ENCODE assay signal across 12 cellular contexts in the genomic region with DNA sequence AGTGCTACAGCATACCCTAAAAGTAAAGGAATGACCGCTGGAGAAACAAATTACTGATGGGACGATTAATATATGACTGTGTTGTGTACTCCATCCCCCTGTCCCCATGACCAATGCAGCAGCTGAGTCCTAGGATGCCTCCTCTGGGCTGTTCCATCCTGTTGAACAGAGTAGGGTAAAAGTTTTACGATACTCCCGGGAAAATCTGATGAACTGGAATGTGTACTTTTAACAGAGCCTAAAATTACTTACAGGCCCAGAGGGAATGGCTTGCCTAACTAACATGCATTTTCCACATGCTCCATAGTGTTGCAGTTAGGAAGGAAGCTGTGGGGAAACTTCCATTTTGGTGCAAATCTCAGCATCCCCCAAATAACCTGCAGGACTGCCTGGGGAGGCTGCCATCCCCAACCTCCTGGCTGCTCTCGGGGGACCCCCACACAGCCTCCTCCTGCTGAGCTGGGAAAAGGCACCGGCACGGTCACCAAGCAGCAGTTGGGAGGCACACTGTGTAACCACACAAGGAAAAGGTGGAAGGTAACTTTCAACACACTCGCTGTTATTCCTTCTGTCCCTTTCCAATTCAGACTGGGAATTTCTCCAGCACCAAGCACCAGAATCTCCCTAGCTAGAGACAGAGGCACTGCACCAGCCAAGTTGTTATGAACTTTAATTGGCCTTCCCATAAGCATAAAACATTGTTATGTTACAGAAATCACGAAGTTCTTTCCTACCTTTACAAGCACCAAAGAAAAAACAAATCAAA.
A peak's percentile ranks its signal among the peaks of the same experiment; 100 is the strongest.
DNase-seq lines count a peak whose midpoint lies in the region; ATAC-seq, FAIRE-seq and TF ChIP-seq lines count a peak whose summit lies in the region.
"Had no signal": no experiment of that assay in that cellular context is flagged by ENCODE, and none has a peak within 500 bp of the region (broad histone marks: within the 10 kb centered on the region; RNA-seq: fewer than 3 reads in every experiment).

No MANE protein-coding gene starts in this region.

- H3K79me1 ChIP-seq in trophoblast cell (ENCODE audit: low read length) = peaks cover 16% of the 10 kb centered on the region

- peak overlapping the region; percentile 49 for H2BK5ac ChIP-seq in trophoblast cell (ENCODE audit: low read depth, low read length, poor library complexity)

- no peak for FAIRE-seq in A549 (lab: Jason Lieb, UNC)

- H2AFZ ChIP-seq in trophoblast cell (ENCODE audit: insufficient read depth, low read length, poor library complexity) = no peak overlapping the region

- peak; percentile 36 to 52; a peak in 3 of 6 replicates for ATAC-seq in A549
- no peak for ATAC-seq in GM18519 (IDR thresholded peaks at IDR 0.05; ENCODE audit: low FRiP score, unreplicated experiment)

- no peaks in the 10 kb centered on the region for H3K9me3 ChIP-seq in A549
- H3K9me3 ChIP-seq in ascending aorta = no peaks in the 10 kb centered on the region
- H3K9me3 ChIP-seq in left ventricle myocardium inferior (replicated peaks) = no peaks in the 10 kb centered on the region
- H3K9me3 ChIP-seq in trophoblast cell (ENCODE audit: insufficient read depth, low read depth, low read length) = no peaks in the 10 kb centered on the region

- H3K4ac ChIP-seq in trophoblast cell (ENCODE audit: low read depth, low read length) = no peak overlapping the region

- H3K4me3 ChIP-seq in A549 (no peak overlapping the region; the same call in 2 of the 3 replicates), ascending aorta (no peak overlapping the region), left ventricle myocardium inferior (peak overlapping the region; percentile 49), trophoblast cell (ENCODE audit: low read depth, low read length) (no peak overlapping the region)

- peak overlapping the region; percentile 66 for H4K91ac ChIP-seq in trophoblast cell (ENCODE audit: low read depth, low read length)

- 49% methylated on average over 8 of the region's 9 CpGs for WGBS in A549 (ENCODE audit: missing lambda C conversion rate)
- WGBS in trophoblast cell (ENCODE audit: extremely low coverage, insufficient coverage, insufficient read length) = no CpG with 5 or more reads among the region's 9 CpGs

- intact Hi-C loops in ascending aorta (cut with DNase I) = loop anchor here (2.0 kb wide), 1 partner anchor 26 kb away; no protein-coding TSS in a partner anchor
- intact Hi-C loops in left ventricle myocardium inferior (cut with micrococcal nuclease) = no loop called here

- no peak overlapping the region for H4K12ac ChIP-seq in trophoblast cell (ENCODE audit: low read depth, low read length)

- H3K79me2 ChIP-seq in trophoblast cell (ENCODE audit: control insufficient read depth, insufficient read depth, low read length, poor library complexity) = peaks cover 1% of the 10 kb centered on the region

- H3K14ac ChIP-seq in trophoblast cell (ENCODE audit: low read length) = no peak overlapping the region

- TF ChIP-seq RAD21 in A549 (conservative IDR thresholded peaks at IDR 0.05 in 1 of 2, IDR thresholded peaks at IDR 0.05 in 1 of 2) = no peak

- no peak overlapping the region for H3K9ac ChIP-seq in trophoblast cell (ENCODE audit: low read length)

- H2BK120ac ChIP-seq in trophoblast cell (ENCODE audit: insufficient read depth, low read length, poor library complexity) = peak overlapping the region; percentile 52

- H3K23ac ChIP-seq in trophoblast cell (ENCODE audit: low read length) = peak overlapping the region; percentile 28

- H2BK12ac ChIP-seq in trophoblast cell (ENCODE audit: low read length) = peak overlapping the region; percentile 10

- peak overlapping the region; percentile 60 for H3K18ac ChIP-seq in trophoblast cell (ENCODE audit: low read length)

- POLR2A ChIA-PET in A549 (lab: Yijun Ruan, JAX) = no interaction called here

- no peak for DNase-seq in A549 (ENCODE audit: low read depth in 1 of 2, low spot score in 1 of 2)
- DNase-seq in ascending aorta (ENCODE audit: low spot score in 2 of 2) = peak in 1 of 2 donors; percentile 45
- no peak for DNase-seq in left ventricle myocardium inferior
- DNase-seq in trophoblast cell = peak in 1 of 2 donors; percentile 43
- no peak for DNase-seq in dedifferentiated amniotic fluid mesenchymal stem cell (ENCODE audit: extremely low spot score)
- no peak for DNase-seq in NCI-H69 (lab: John Stamatoyannopoulos, UW)
- no peak for DNase-seq in nucleus accumbens (lab: John Stamatoyannopoulos, UW)
- DNase-seq: activated CD4-positive, alpha-beta T cell treated with anti-CD3 and anti-CD28 coated beads for 48 hours; activated naive CD8-positive, alpha-beta T cell treated with anti-CD3 and anti-CD28 coated beads, Interleukin-2, amount 10 ng/mL, durations not matched to agents 7 days and 5 days; erythroblast; NCI-H1930 had no signal

- H2AK5ac ChIP-seq in trophoblast cell (ENCODE audit: low read length) = peak overlapping the region; percentile 2

- peak overlapping the region; percentile 5 for H4K8ac ChIP-seq in trophoblast cell (ENCODE audit: low read depth, low read length)

- CTCF ChIA-PET in A549 (lab: Yijun Ruan, JAX) = interaction anchor here (0.7 to 3.3 kb wide), 5 partner anchors 9 to 258 kb away, joined by 3 to 10 read pairs (median 3); no protein-coding TSS in a partner anchor

- no peak for TF ChIP-seq CTCF in A549 (IDR thresholded peaks at IDR 0.05)
- TF ChIP-seq CTCF in ascending aorta (IDR thresholded peaks at IDR 0.05) = no peak
- TF ChIP-seq CTCF in left ventricle myocardium inferior (IDR thresholded peaks at IDR 0.05; ENCODE audit: borderline replicate concordance) = peak; percentile 59

- H3K36me3 ChIP-seq in ascending aorta = peaks cover 39 to 61% of the 10 kb centered on the region in 2 donors
- peaks cover 62% of the 10 kb centered on the region for H3K36me3 ChIP-seq in left ventricle myocardium inferior
- peaks cover 31 to 35% of the 10 kb centered on the region in 2 experiments for H3K36me3 ChIP-seq in trophoblast cell (ENCODE audit: control insufficient read depth in 1 of 2, insufficient read depth in 2 of 2, low read length in 2 of 2)

- H3K27me3 ChIP-seq in ascending aorta = no peaks in the 10 kb centered on the region
- H3K27me3 ChIP-seq in left ventricle myocardium inferior (ENCODE audit: low read depth) = no peaks in the 10 kb centered on the region
- no peaks in the 10 kb centered on the region for H3K27me3 ChIP-seq in trophoblast cell (ENCODE audit: insufficient read depth, low read length)

- TF ChIP-seq POLR2A in A549 (IDR thresholded peaks at IDR 0.05; ENCODE audit: low read length) = no peak

- no peak for TF ChIP-seq EP300 in A549 (IDR thresholded peaks at IDR 0.05)

- peaks cover 84% of the 10 kb centered on the region for H3K4me1 ChIP-seq in A549
- H3K4me1 ChIP-seq in ascending aorta = peaks cover 6 to 16% of the 10 kb centered on the region in 2 donors
- H3K4me1 ChIP-seq in left ventricle myocardium inferior = peaks cover 83% of the 10 kb centered on the region
- H3K4me1 ChIP-seq in trophoblast cell (ENCODE audit: control insufficient read depth in 1 of 2, insufficient read depth in 2 of 2, low read length in 2 of 2) = peaks cover 21 to 24% of the 10 kb centered on the region in 2 experiments

- peak overlapping the region; percentile 69 for H3K4me2 ChIP-seq in A549
- H3K4me2 ChIP-seq in trophoblast cell (ENCODE audit: low read length) = no peak overlapping the region

- peak overlapping the region; percentile 73 to 83 for H3K27ac ChIP-seq in A549
- H3K27ac ChIP-seq in ascending aorta = peak overlapping the region; percentile 71 to 74
- peak overlapping the region; percentile 93 for H3K27ac ChIP-seq in left ventricle myocardium inferior (replicated peaks)
- H3K27ac ChIP-seq in trophoblast cell (ENCODE audit: low read depth, low read length) = peak overlapping the region; percentile 89

TF ChIP-seq in A549, 52 proteins besides CTCF, POLR2A, EP300 and RAD21:
- no peak for TF ChIP-seq MAFK (IDR thresholded peaks at IDR 0.05; ENCODE audit: partially characterized antibody)
- no peak for TF ChIP-seq MAX (IDR thresholded peaks at IDR 0.05)
